ENCODE assay signal across 8 cellular contexts in the genomic region with DNA sequence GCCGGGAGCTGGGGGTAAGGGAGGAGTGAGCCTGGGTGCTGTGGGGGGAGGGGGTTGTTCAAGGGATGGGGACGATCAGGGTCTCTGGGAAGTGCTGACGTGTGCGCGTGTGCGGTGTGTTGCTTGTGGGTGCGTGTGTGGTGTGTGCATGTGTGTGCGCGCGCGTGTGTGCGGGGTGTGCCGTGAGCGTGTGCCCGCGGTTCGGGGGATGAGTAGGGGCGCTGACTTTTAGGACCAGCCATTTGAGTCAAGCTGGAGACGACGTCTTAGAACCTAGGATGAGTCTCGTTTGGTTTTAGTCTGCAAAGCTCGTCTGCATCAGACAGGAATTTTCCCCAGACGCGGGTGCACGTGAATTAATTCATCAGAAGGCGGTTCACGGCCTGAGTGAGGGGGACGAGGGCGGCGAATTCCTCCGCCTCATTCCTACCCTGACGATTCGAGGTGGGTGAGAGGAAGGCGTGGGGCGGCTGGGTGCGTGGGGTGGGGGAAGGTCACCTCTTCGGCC. TPM values are rescaled to one million over a fixed set of nuclear protein-coding genes. Genes with fewer than 3 reads are reported as not detected.
DNase-seq lines count a peak whose midpoint lies in the region; ATAC-seq and TF ChIP-seq lines count a peak whose summit lies in the region.
"Had no signal": no experiment of that assay in that cellular context is flagged by ENCODE, and none has a peak within 500 bp of the region (broad histone marks: within the 10 kb centered on the region; RNA-seq: fewer than 3 reads in every experiment).

No MANE protein-coding gene starts in this region.

- peaks cover 40% of the 10 kb centered on the region for H3K27me3 ChIP-seq in neural cell (ENCODE audit: insufficient read depth, low read depth, low read length)

- peak overlapping the region; percentile 83 for H3K4me2 ChIP-seq in neural cell (ENCODE audit: low read length)

- peak overlapping the region; percentile 78 for H3K9ac ChIP-seq in neural cell (ENCODE audit: low read length)

- in situ Hi-C loops in KBM-7 (cut with MboI; ENCODE audit: low pct_unique_long_range_greater_than_20kb, low sequenced_read_pairs) = no loop called here

- peaks cover 1% of the 10 kb centered on the region for H3K36me3 Mint-ChIP-seq in central memory CD8-positive, alpha-beta T cell (ENCODE audit: insufficient read depth)

- peaks cover 2% of the 10 kb centered on the region for H3K36me3 ChIP-seq in neural cell (ENCODE audit: insufficient read depth, low read length)

- peaks cover 2% of the 10 kb centered on the region for H3F3A ChIP-seq in neural cell (ENCODE audit: insufficient read depth, low read length, poor library complexity, severe bottlenecking)

- H4K20me1 ChIP-seq in neural cell (ENCODE audit: insufficient read depth) = no peaks in the 10 kb centered on the region

- H3K4me3 Mint-ChIP-seq in central memory CD8-positive, alpha-beta T cell = peak overlapping the region; percentile 54

- H3K27ac ChIP-seq in neural cell (ENCODE audit: low read length) = peak overlapping the region; percentile 87

- no peak for ATAC-seq in central memory CD8-positive, alpha-beta T cell (replicated peaks; ENCODE audit: extremely low read depth, poor library complexity, severe bottlenecking)
- no peak for ATAC-seq in HG02970 (IDR thresholded peaks at IDR 0.05; ENCODE audit: low FRiP score, unreplicated experiment)

- peak; percentile 15 for TF ChIP-seq EP300 in neural cell (conservative IDR thresholded peaks at IDR 0.05; ENCODE audit: poor library complexity, severe bottlenecking)

- TF ChIP-seq RAD21 in neural cell (conservative IDR thresholded peaks at IDR 0.05) = peak; percentile 33

- TF ChIP-seq CTCF in neural cell (IDR thresholded peaks at IDR 0.05; ENCODE audit: poor library complexity, severe bottlenecking) = no peak

- peaks cover 2% of the 10 kb centered on the region for H3K9me3 Mint-ChIP-seq in central memory CD8-positive, alpha-beta T cell

- peaks cover 5% of the 10 kb centered on the region for H3K4me1 Mint-ChIP-seq in central memory CD8-positive, alpha-beta T cell

- peak overlapping the region; percentile 41 for H2AFZ ChIP-seq in neural cell (ENCODE audit: low read depth, low read length)

- H3K4me3 ChIP-seq in neural cell (ENCODE audit: low read length) = peak overlapping the region; percentile 89

- DNase-seq in DMS53 treated with DMSO at 0.1 percent for 48 hours (lab: John Stamatoyannopoulos, UW; ENCODE audit: unreplicated experiment) (peak; percentile 65), KBM-7 (peak; percentile 57), HK-2 (ENCODE audit: unreplicated experiment) (no peak), epidermal melanocyte (ENCODE audit: insufficient read length, low spot score) (no peak)
- DNase-seq in central memory CD8-positive, alpha-beta T cell (ENCODE audit: low spot score in 2 of 2) = no peak
- DNase-seq: HCEC 1CT had no signal

- H3K27ac Mint-ChIP-seq in central memory CD8-positive, alpha-beta T cell (ENCODE audit: low read depth) = no peak overlapping the region

- H3K9me3 ChIP-seq in neural cell (ENCODE audit: low read length) = peaks cover 15% of the 10 kb centered on the region

- H3K9me2 ChIP-seq in neural cell (ENCODE audit: insufficient read depth, low read length) = no peaks in the 10 kb centered on the region

- no peaks in the 10 kb centered on the region for H3K79me2 ChIP-seq in neural cell (replicated peaks; ENCODE audit: insufficient read depth, low read length)

- H3K27me3 Mint-ChIP-seq in central memory CD8-positive, alpha-beta T cell = peaks cover 82% of the 10 kb centered on the region

TF ChIP-seq in neural cell, 6 proteins besides CTCF, POLR2A, EP300 and RAD21:
- TF ChIP-seq EZH2 (IDR thresholded peaks at IDR 0.05; ENCODE audit: borderline replicate concordance, insufficient read depth, low read length, poor library complexity, severe bottlenecking) (no peak), TAF1 (IDR thresholded peaks at IDR 0.05; ENCODE audit: low read depth) (no peak), POLR2AphosphoS5 (IDR thresholded peaks at IDR 0.05) (peak; percentile 71), MXI1 (conservative IDR thresholded peaks at IDR 0.05; ENCODE audit: poor library complexity, severe bottlenecking) (peak; percentile 76), SMC3 (conservative IDR thresholded peaks at IDR 0.05; ENCODE audit: poor library complexity) (peak; percentile 26)
- TF ChIP-seq, protein P1, sequence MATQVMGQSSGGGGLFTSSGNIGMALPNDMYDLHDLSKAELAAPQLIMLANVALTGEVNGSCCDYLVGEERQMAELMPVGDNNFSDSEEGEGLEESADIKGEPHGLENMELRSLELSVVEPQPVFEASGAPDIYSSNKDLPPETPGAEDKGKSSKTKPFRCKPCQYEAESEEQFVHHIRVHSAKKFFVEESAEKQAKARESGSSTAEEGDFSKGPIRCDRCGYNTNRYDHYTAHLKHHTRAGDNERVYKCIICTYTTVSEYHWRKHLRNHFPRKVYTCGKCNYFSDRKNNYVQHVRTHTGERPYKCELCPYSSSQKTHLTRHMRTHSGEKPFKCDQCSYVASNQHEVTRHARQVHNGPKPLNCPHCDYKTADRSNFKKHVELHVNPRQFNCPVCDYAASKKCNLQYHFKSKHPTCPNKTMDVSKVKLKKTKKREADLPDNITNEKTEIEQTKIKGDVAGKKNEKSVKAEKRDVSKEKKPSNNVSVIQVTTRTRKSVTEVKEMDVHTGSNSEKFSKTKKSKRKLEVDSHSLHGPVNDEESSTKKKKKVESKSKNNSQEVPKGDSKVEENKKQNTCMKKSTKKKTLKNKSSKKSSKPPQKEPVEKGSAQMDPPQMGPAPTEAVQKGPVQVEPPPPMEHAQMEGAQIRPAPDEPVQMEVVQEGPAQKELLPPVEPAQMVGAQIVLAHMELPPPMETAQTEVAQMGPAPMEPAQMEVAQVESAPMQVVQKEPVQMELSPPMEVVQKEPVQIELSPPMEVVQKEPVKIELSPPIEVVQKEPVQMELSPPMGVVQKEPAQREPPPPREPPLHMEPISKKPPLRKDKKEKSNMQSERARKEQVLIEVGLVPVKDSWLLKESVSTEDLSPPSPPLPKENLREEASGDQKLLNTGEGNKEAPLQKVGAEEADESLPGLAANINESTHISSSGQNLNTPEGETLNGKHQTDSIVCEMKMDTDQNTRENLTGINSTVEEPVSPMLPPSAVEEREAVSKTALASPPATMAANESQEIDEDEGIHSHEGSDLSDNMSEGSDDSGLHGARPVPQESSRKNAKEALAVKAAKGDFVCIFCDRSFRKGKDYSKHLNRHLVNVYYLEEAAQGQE (IDR thresholded peaks at IDR 0.05; ENCODE audit: borderline replicate concordance) = peak; percentile 58

RNA-seq across cellular contexts. Expression of a gene that starts 0.9 kb away (rescaled TPM):
- 16.0 and 20.4 TPM in 2 replicates for polyA plus RNA-seq in neural cell
- 20.7 and 21.4 TPM in 2 replicates for polyA minus RNA-seq in neural cell

RNA-seq across cellular contexts. Expression of a gene that starts 48.3 kb away (rescaled TPM):
- 3.2 and 6.1 TPM in 2 replicates for polyA plus RNA-seq in neural cell
- 0.24 and 1.3 TPM in 2 replicates for polyA minus RNA-seq in neural cell

Comparison
In these comparisons a context has a peak if more than half of its experiments do, and no peak if none do; other contexts are left out.
1. DNase-seq: peak in DMS53 treated with DMSO at 0.1 percent for 48 hours (single experiment) and KBM-7 (single experiment); none in central memory CD8-positive, alpha-beta T cell (0 of 2), HK-2 (single experiment) and epidermal melanocyte (single experiment).